15 cellular contexts compared by ENCODE assay signal in genomic region chr1:100989306-100990077, GRCh38. TPM values are rescaled to one million over a fixed set of nuclear protein-coding genes. Genes with fewer than 3 reads are reported as not detected.
A peak's percentile ranks its signal among the peaks of the same experiment; 100 is the strongest.
DNase-seq lines count a peak whose midpoint lies in the region; TF ChIP-seq lines count a peak whose summit lies in the region.
"Had no signal": no experiment of that assay in that cellular context is flagged by ENCODE, and none has a peak within 500 bp of the region (broad histone marks: within the 10 kb centered on the region; RNA-seq: fewer than 3 reads in every experiment).

No MANE protein-coding gene starts in this region.

- H3K4me1 ChIP-seq in mammary epithelial cell (ENCODE audit: insufficient read depth, low read length) (peaks cover 2% of the 10 kb centered on the region), transverse colon (peaks cover 0 to 5% (median 2%) of the 10 kb centered on the region in 4 donors)
- H3K4me1 ChIP-seq: A549 had no signal

- DNase-seq in A172 (ENCODE audit: low spot score) (peak; percentile 53), HS-5 (ENCODE audit: low read depth) (peak; percentile 44), mammary epithelial cell (peak; percentile 60), iris pigment epithelial cell (ENCODE audit: low read depth) (peak; percentile 93), transverse colon (no peak), retina (no peak), NCI-H82 treated with DMSO at 0.1 percent for 48 hours (lab: John Stamatoyannopoulos, UW; ENCODE audit: unreplicated experiment) (no peak), NCI-H524 treated with DMSO at 0.1 percent for 48 hours (lab: John Stamatoyannopoulos, UW) (no peak)
- DNase-seq: anterior cingulate cortex, GF-D8, KG1, left cardiac atrium, substantia nigra had no signal

- H3K79me2 ChIP-seq in mammary epithelial cell (ENCODE audit: insufficient read depth, low read length) = no peaks in the 10 kb centered on the region

- H3K36me3 ChIP-seq in mammary epithelial cell (ENCODE audit: insufficient read depth, low read length) (peaks cover 3% of the 10 kb centered on the region), transverse colon (no peaks in the 10 kb centered on the region)

- intact Hi-C loops in mammary epithelial cell (cut with micrococcal nuclease) (no loop called here), transverse colon (cut with DNase I; ENCODE audit: low total_unique reads) (no loop called here)

- no peak for TF ChIP-seq EP300 in transverse colon (IDR thresholded peaks at IDR 0.05; ENCODE audit: low read depth)

- TF ChIP-seq POLR2A in transverse colon (IDR thresholded peaks at IDR 0.05) = no peak

- no peak overlapping the region for H2AFZ ChIP-seq in mammary epithelial cell (ENCODE audit: low read depth, low read length)
- H2AFZ ChIP-seq: GM23338 had no signal

- H4K20me1 ChIP-seq in mammary epithelial cell (ENCODE audit: insufficient read depth, low read length) = no peaks in the 10 kb centered on the region

- no peak overlapping the region for H3K9ac ChIP-seq in mammary epithelial cell (ENCODE audit: insufficient read depth, low read length)

- H3K27me3 ChIP-seq in mammary epithelial cell (ENCODE audit: insufficient read depth, low read length) (no peaks in the 10 kb centered on the region), transverse colon (no peaks in the 10 kb centered on the region)

- dilution Hi-C loops in mammary epithelial cell (cut with HindIII; ENCODE audit: low sequenced_read_pairs) = no loop called here

- BruUV-seq in mammary epithelial cell (replicated peaks; lab: Mats Ljungman, UMichigan) = no TSS peak

- TF ChIP-seq CTCF in mammary epithelial cell (conservative IDR thresholded peaks at IDR 0.05 in 1 of 2, IDR thresholded peaks at IDR 0.05 in 1 of 2; ENCODE audit: extremely low read depth in 1 of 2, insufficient read depth in 1 of 2, low read depth in 1 of 2, low read length in 2 of 2) (no peak), transverse colon (IDR thresholded peaks at IDR 0.05) (no peak)

- H3K4me2 ChIP-seq in mammary epithelial cell (ENCODE audit: insufficient read depth, low read depth, low read length) = no peak overlapping the region
- H3K4me2 ChIP-seq: A549, GM23338 had no signal

- in situ Hi-C loops in mammary epithelial cell (cut with MboI; ENCODE audit: low sequenced_read_pairs in 2 of 2) = no loop called here
- in situ Hi-C loops in transverse colon (cut with MboI; ENCODE audit: low pct_ligation_motif_present in 1 of 4, low pct_unique_long_range_greater_than_20kb in 1 of 4, low sequenced_read_pairs in 3 of 4) = no loop called here

- CTCF ChIA-PET in mammary epithelial cell (lab: Charles Lee; ENCODE audit: low non-redundant PET) = interaction anchor here (0.7 kb wide), 1 partner anchor 299 kb away, joined by 3 read pairs; no protein-coding TSS in a partner anchor

- H3K27ac ChIP-seq in mammary epithelial cell (ENCODE audit: insufficient read depth, low read depth, low read length) = no peak overlapping the region
- peak overlapping the region in 2 of 4 donors; percentile 8 to 42 for H3K27ac ChIP-seq in transverse colon
- H3K27ac ChIP-seq: A549 had no signal

- H3K9me3 ChIP-seq in mammary epithelial cell (replicated peaks; ENCODE audit: insufficient read depth, low read length) = no peaks in the 10 kb centered on the region
- H3K9me3 ChIP-seq in transverse colon = no peaks in the 10 kb centered on the region
- H3K9me3 ChIP-seq: A549 had no signal

- H3K4me3 ChIP-seq in mammary epithelial cell (replicated peaks in 1 of 3; ENCODE audit: insufficient read depth in 1 of 3, low read depth in 2 of 3, low read length in 3 of 3) (no peak overlapping the region), transverse colon (no peak overlapping the region)
- H3K4me3 ChIP-seq: A549, GM23338 had no signal

- WGBS in mammary epithelial cell (ENCODE audit: low coverage, missing lambda C conversion rate) = 85% methylated on average over 2 of the region's 2 CpGs
- 58 to 67% methylated on average over 1 to 2 of the region's 2 CpGs for WGBS in transverse colon (ENCODE audit: low coverage in 1 of 2), 2 donors

RNA-seq across cellular contexts. Expression of gene DPH5, which starts 36.1 kb away (rescaled TPM):
- 29.5 and 39.4 TPM in 2 replicates for total RNA-seq in A172 (2014; rRNA removed; shearing (Covaris generic))
- total RNA-seq in mammary epithelial cell = 10 to 100 TPM; 21.2 to 47.0 TPM
- polyA plus RNA-seq in mammary epithelial cell = 33.9 TPM
- 13.3 TPM for polyA minus RNA-seq in mammary epithelial cell
- 10 to 100 TPM in 3 of 4 donors, not detected in 1; 18.3 to 20.5 (median 18.9) TPM for total RNA-seq in transverse colon

Comparison
In these comparisons a context has a peak if more than half of its experiments do, and no peak if none do; other contexts are left out.
1. DNase-seq: peak in A172 (single experiment), HS-5 (single experiment), mammary epithelial cell (single experiment) and iris pigment epithelial cell (single experiment); none in transverse colon (single experiment), retina (single experiment), NCI-H82 treated with DMSO at 0.1 percent for 48 hours (single experiment) and NCI-H524 treated with DMSO at 0.1 percent for 48 hours (single experiment).